Comparison of ENCODE assay signal across 8 cellular contexts in the genomic region with DNA sequence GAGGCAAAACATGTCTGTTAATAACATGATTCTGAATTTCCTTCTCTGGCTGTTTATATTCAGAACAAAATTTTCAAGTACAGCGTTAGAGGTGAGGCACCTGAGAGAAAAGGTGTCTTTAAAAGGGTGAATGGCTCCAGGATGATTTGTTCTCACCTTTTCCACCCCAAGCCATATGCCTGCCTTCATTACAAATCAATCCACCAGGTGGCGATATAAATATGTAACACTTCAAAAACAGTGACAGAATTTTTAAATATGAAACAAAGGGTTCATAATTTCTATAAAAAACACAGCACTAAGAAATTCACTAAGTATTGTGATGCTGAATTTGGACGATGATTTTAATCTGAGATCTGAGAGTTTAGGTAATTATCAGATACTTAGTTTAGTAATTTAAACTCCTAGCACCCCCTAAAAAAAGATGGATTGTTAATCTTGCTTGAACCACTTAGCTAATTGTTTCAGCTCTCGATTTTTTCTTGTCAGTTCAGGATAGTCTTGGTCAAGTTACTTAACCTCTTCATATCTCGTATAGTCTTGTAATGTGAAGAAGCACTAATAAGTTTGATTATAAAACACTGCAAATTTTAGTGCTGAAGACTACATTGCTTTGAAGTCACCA.
A peak's percentile ranks its signal among the peaks of the same experiment; 100 is the strongest.
DNase-seq lines count a peak whose midpoint lies in the region; ATAC-seq, FAIRE-seq and TF ChIP-seq lines count a peak whose summit lies in the region.

No MANE protein-coding gene starts in this region.

- H4K20me1 ChIP-seq in OCI-LY7 (ENCODE audit: insufficient read depth, low read length), result no peaks in the 10 kb centered on the region

- H3K9me3 Mint-ChIP-seq in CD8-positive, alpha-beta memory T cell, result peaks cover 0 to 3% (median 0%) of the 10 kb centered on the region in 5 donors

- no peak overlapping the region for H2AFZ ChIP-seq in OCI-LY7 (ENCODE audit: low read length)

- no peaks in the 10 kb centered on the region for H3K4me1 ChIP-seq in OCI-LY7 (ENCODE audit: insufficient read depth, low read length, poor library complexity, severe bottlenecking)
- no peaks in the 10 kb centered on the region for H3K4me1 ChIP-seq in small intestine (ENCODE audit: control insufficient read depth in 2 of 2, insufficient read depth in 1 of 2, low read depth in 1 of 2, low read length in 1 of 2)
- no peaks in the 10 kb centered on the region for H3K4me1 ChIP-seq in CD8-positive, alpha-beta memory T cell (ENCODE audit: insufficient read depth, low read length)

- 9 to 19% (median 11%) methylated on average over 5 of the region's 5 CpGs for WGBS in small intestine, 3 donors

- no peak overlapping the region for H3K4me2 ChIP-seq in OCI-LY7 (ENCODE audit: low read length)

- H3K27ac Mint-ChIP-seq in CD8-positive, alpha-beta memory T cell, result no peak overlapping the region

- CTCF ChIA-PET in OCI-LY7 (lab: Charles Lee; ENCODE audit: unreplicated experiment), result no interaction called here
- CTCF ChIA-PET in CD8-positive, alpha-beta memory T cell (lab: Charles Lee), result no interaction called here

- no peak overlapping the region for H3K4me3 ChIP-seq in OCI-LY7 (ENCODE audit: low read depth, low read length, poor library complexity, severe bottlenecking)
- H3K4me3 ChIP-seq in small intestine (ENCODE audit: low read depth in 1 of 2, low read length in 2 of 2), result no peak overlapping the region
- H3K4me3 ChIP-seq in CD8-positive, alpha-beta memory T cell (ENCODE audit: low read length), result no peak overlapping the region

- H3K36me3 ChIP-seq in OCI-LY7 (ENCODE audit: insufficient read depth, low read length) (no peaks in the 10 kb centered on the region), small intestine (ENCODE audit: control insufficient read depth in 2 of 2, insufficient read depth in 2 of 2, low read length in 2 of 2) (no peaks in the 10 kb centered on the region)
- no peaks in the 10 kb centered on the region for H3K36me3 ChIP-seq in CD8-positive, alpha-beta memory T cell (ENCODE audit: insufficient read depth, low read length)

- no peak overlapping the region for H3K4me3 Mint-ChIP-seq in CD8-positive, alpha-beta memory T cell

- H3K27ac ChIP-seq in C4-2B, result no peak overlapping the region
- no peak overlapping the region for H3K27ac ChIP-seq in OCI-LY7 (ENCODE audit: low read depth, low read length, poor library complexity, severe bottlenecking)
- no peak overlapping the region for H3K27ac ChIP-seq in small intestine (ENCODE audit: low read depth in 1 of 2, low read length in 1 of 2)
- no peak overlapping the region for H3K27ac ChIP-seq in CD8-positive, alpha-beta memory T cell (ENCODE audit: low read depth, low read length)

- no peaks in the 10 kb centered on the region for H3K27me3 Mint-ChIP-seq in CD8-positive, alpha-beta memory T cell

- intact Hi-C loops in OCI-LY7 (cut with micrococcal nuclease; ENCODE audit: unreplicated experiment), result loop anchor here (2.0 to 5.0 kb wide), 2 partner anchors 72 to 1482 kb away; no protein-coding TSS in a partner anchor

- H3K27me3 ChIP-seq in small intestine (ENCODE audit: control insufficient read depth in 2 of 2, insufficient read depth in 2 of 2, low read length in 2 of 2), result no peaks in the 10 kb centered on the region
- H3K27me3 ChIP-seq in CD8-positive, alpha-beta memory T cell (ENCODE audit: insufficient read depth, low read length, poor library complexity, severe bottlenecking), result no peaks in the 10 kb centered on the region

- POLR2A ChIA-PET in OCI-LY7 (lab: Charles Lee), result interaction anchor here (0.6 kb wide), 1 partner anchor 31 kb away, joined by 3 read pairs; no protein-coding TSS in a partner anchor
- POLR2A ChIA-PET in CD8-positive, alpha-beta memory T cell (lab: Charles Lee), result no interaction called here

- peak; percentile 54 for ATAC-seq in GM18861 (IDR thresholded peaks at IDR 0.05; ENCODE audit: unreplicated experiment)
- ATAC-seq in HG03457 (IDR thresholded peaks at IDR 0.05; ENCODE audit: unreplicated experiment), result peak; percentile 58

- no peaks in the 10 kb centered on the region for H3K36me3 Mint-ChIP-seq in CD8-positive, alpha-beta memory T cell

- TF ChIP-seq CTCF in C4-2B (conservative IDR thresholded peaks at IDR 0.05) (peak; percentile 74), OCI-LY7 (conservative IDR thresholded peaks at IDR 0.05; ENCODE audit: low read length) (peak; percentile 90)

- no TSS peak for BruUV-seq in OCI-LY7 (replicated peaks; lab: Mats Ljungman, UMichigan)

- no peaks in the 10 kb centered on the region for H3K9me2 ChIP-seq in OCI-LY7 (ENCODE audit: insufficient read depth, low read length)

- DNase-seq in OCI-LY7 (ENCODE audit: low spot score) (peak; percentile 40), fibroblast of peridontal ligament (ENCODE audit: extremely low read depth) (peak; percentile 54), small intestine (peak; percentile 61), anterior cingulate cortex (lab: John Stamatoyannopoulos, UW) (no peak)
- DNase-seq in CD8-positive, alpha-beta memory T cell, result no peak

- FAIRE-seq in small intestine (lab: Jason Lieb, UNC), result no peak

- H3K79me2 ChIP-seq in OCI-LY7 (ENCODE audit: insufficient read depth, low read depth, low read length), result no peaks in the 10 kb centered on the region

- H3K9me3 ChIP-seq in OCI-LY7 (ENCODE audit: low read length), result no peaks in the 10 kb centered on the region
- no peaks in the 10 kb centered on the region for H3K9me3 ChIP-seq in small intestine (ENCODE audit: control insufficient read depth, low read depth)
- H3K9me3 ChIP-seq in CD8-positive, alpha-beta memory T cell (ENCODE audit: low read length), result no peaks in the 10 kb centered on the region

- no peaks in the 10 kb centered on the region for H3K4me1 Mint-ChIP-seq in CD8-positive, alpha-beta memory T cell

Comparison
In these comparisons a context has a peak if more than half of its experiments do, and no peak if none do; other contexts are left out.
1. DNase-seq: peak in OCI-LY7 (single experiment), fibroblast of peridontal ligament (single experiment) and small intestine (single experiment); none in CD8-positive, alpha-beta memory T cell (0 of 5) and anterior cingulate cortex (0 of 58).